In genomic region chr18:23284629-23285028, GRCh38 we compare ENCODE assay signal across 15 cellular contexts.
A peak's percentile ranks its signal among the peaks of the same experiment; 100 is the strongest.
DNase-seq lines count a peak whose midpoint lies in the region; ATAC-seq and TF ChIP-seq lines count a peak whose summit lies in the region.
"Had no signal": no experiment of that assay in that cellular context is flagged by ENCODE, and none has a peak within 500 bp of the region (broad histone marks: within the 10 kb centered on the region; RNA-seq: fewer than 3 reads in every experiment).

No MANE protein-coding gene starts in this region.

- TF ChIP-seq EP300 in sigmoid colon (IDR thresholded peaks at IDR 0.05): no peak

- H3K9ac ChIP-seq in HUES64 (ENCODE audit: low read depth, low read length) (peak overlapping the region; percentile 62), mammary epithelial cell (ENCODE audit: insufficient read depth, low read length) (no peak overlapping the region)

- no peak for TF ChIP-seq POLR2A in sigmoid colon (IDR thresholded peaks at IDR 0.05)

- no peaks in the 10 kb centered on the region for H3K79me2 ChIP-seq in mammary epithelial cell (ENCODE audit: insufficient read depth, low read length)

- no peak for TF ChIP-seq CTCF in mammary epithelial cell (conservative IDR thresholded peaks at IDR 0.05 in 1 of 2, IDR thresholded peaks at IDR 0.05 in 1 of 2; ENCODE audit: extremely low read depth in 1 of 2, insufficient read depth in 1 of 2, low read depth in 1 of 2, low read length in 2 of 2)
- TF ChIP-seq CTCF in sigmoid colon (IDR thresholded peaks at IDR 0.05): no peak

- H3K36me3 Mint-ChIP-seq in activated T-cell treated with anti-CD3 and anti-CD28 coated beads, Interleukin-2, amount 50 U/mL, for 4 hours (ENCODE audit: insufficient read depth): no peaks in the 10 kb centered on the region
- peaks cover 5 to 7% of the 10 kb centered on the region in 2 donors for H3K36me3 Mint-ChIP-seq in stimulated activated naive B cell treated with anti-CD40 and anti-IgM and Interleukin-4, amounts not matched to agents 10 μg/mL and 1 μg/mL and 100 μg/mL, for 72 hours
- H3K36me3 Mint-ChIP-seq: memory B cell had no signal

- H3K4me3 ChIP-seq in HUES64 (ENCODE audit: low read length) (no peak overlapping the region), mammary epithelial cell (replicated peaks in 1 of 3; ENCODE audit: insufficient read depth in 1 of 3, low read depth in 2 of 3, low read length in 3 of 3) (no peak overlapping the region), sigmoid colon (no peak overlapping the region)
- H3K4me3 ChIP-seq: Peyer's patch had no signal

- ATAC-seq in activated T-cell treated with anti-CD3 and anti-CD28 coated beads, Interleukin-2, amount 50 U/mL, for 4 hours: peak; percentile 16 to 30
- peak in 1 of 2 donors; percentile 7 for ATAC-seq in stimulated activated naive B cell treated with anti-CD40 and anti-IgM and Interleukin-4, amounts not matched to agents 10 μg/mL and 1 μg/mL and 100 μg/mL, for 72 hours (replicated peaks)

- peaks cover 29% of the 10 kb centered on the region for H3K4me1 ChIP-seq in HUES64 (ENCODE audit: insufficient read depth, low read length)
- H3K4me1 ChIP-seq in mammary epithelial cell (ENCODE audit: insufficient read depth, low read length): peaks cover 33% of the 10 kb centered on the region
- H3K4me1 ChIP-seq in sigmoid colon: no peaks in the 10 kb centered on the region
- H3K4me1 ChIP-seq: Peyer's patch had no signal

- H3K36me3 ChIP-seq in HUES64 (ENCODE audit: insufficient read depth, low read length): no peaks in the 10 kb centered on the region
- H3K36me3 ChIP-seq in mammary epithelial cell (ENCODE audit: insufficient read depth, low read length): no peaks in the 10 kb centered on the region
- no peaks in the 10 kb centered on the region for H3K36me3 ChIP-seq in sigmoid colon
- H3K36me3 ChIP-seq: Peyer's patch had no signal

- peak overlapping the region; percentile 45 for H3K27ac Mint-ChIP-seq in stimulated activated naive B cell treated with anti-CD40 and anti-IgM and Interleukin-4, amounts not matched to agents 10 μg/mL and 1 μg/mL and 100 μg/mL, for 72 hours
- H3K27ac Mint-ChIP-seq: memory B cell, type B pancreatic cell had no signal

- no peaks in the 10 kb centered on the region for H3K9me3 Mint-ChIP-seq in activated T-cell treated with anti-CD3 and anti-CD28 coated beads, Interleukin-2, amount 50 U/mL, for 4 hours
- no peaks in the 10 kb centered on the region for H3K9me3 Mint-ChIP-seq in stimulated activated naive B cell treated with anti-CD40 and anti-IgM and Interleukin-4, amounts not matched to agents 10 μg/mL and 1 μg/mL and 100 μg/mL, for 72 hours
- H3K9me3 Mint-ChIP-seq: memory B cell, type B pancreatic cell had no signal

- H3K4me1 Mint-ChIP-seq in activated T-cell treated with anti-CD3 and anti-CD28 coated beads, Interleukin-2, amount 50 U/mL, for 4 hours (ENCODE audit: low read depth): peaks cover 11% of the 10 kb centered on the region
- peaks cover 12 to 17% of the 10 kb centered on the region in 2 donors for H3K4me1 Mint-ChIP-seq in stimulated activated naive B cell treated with anti-CD40 and anti-IgM and Interleukin-4, amounts not matched to agents 10 μg/mL and 1 μg/mL and 100 μg/mL, for 72 hours
- H3K4me1 Mint-ChIP-seq: memory B cell had no signal

- peak overlapping the region; percentile 96 for H3K27ac ChIP-seq in HUES64 (ENCODE audit: low read depth, low read length)
- H3K27ac ChIP-seq in mammary epithelial cell (ENCODE audit: insufficient read depth, low read depth, low read length): peak overlapping the region; percentile 58
- H3K27ac ChIP-seq in sigmoid colon: no peak overlapping the region
- H3K27ac ChIP-seq: Peyer's patch had no signal

- no peaks in the 10 kb centered on the region for H3K27me3 Mint-ChIP-seq in activated T-cell treated with anti-CD3 and anti-CD28 coated beads, Interleukin-2, amount 50 U/mL, for 4 hours (ENCODE audit: low read depth)
- no peaks in the 10 kb centered on the region for H3K27me3 Mint-ChIP-seq in stimulated activated naive B cell treated with anti-CD40 and anti-IgM and Interleukin-4, amounts not matched to agents 10 μg/mL and 1 μg/mL and 100 μg/mL, for 72 hours
- H3K27me3 Mint-ChIP-seq: type B pancreatic cell had no signal

- no peaks in the 10 kb centered on the region for H4K20me1 ChIP-seq in mammary epithelial cell (ENCODE audit: insufficient read depth, low read length)

- no peak for DNase-seq in activated T-cell treated with anti-CD3 and anti-CD28 coated beads, Interleukin-2, amount 50 U/mL, for 4 hours
- DNase-seq in activated T-cell treated with anti-CD3 and anti-CD28 coated beads, Interleukin-2, amount 50 U/mL, for 1 hour: no peak
- peak; percentile 50 for DNase-seq in mammary epithelial cell
- no peak for DNase-seq in stimulated activated naive B cell treated with anti-CD40 and anti-IgM and Interleukin-4, amounts not matched to agents 10 μg/mL and 1 μg/mL and 100 μg/mL, for 72 hours
- no peak for DNase-seq in sigmoid colon
- no peak for DNase-seq in EL
- DNase-seq in KBM-7: no peak
- DNase-seq: activated CD8-positive, alpha-beta memory T cell treated with anti-CD3 and anti-CD28 coated beads for 24 hours; DMS 273 treated with DMSO at 0.1 percent for 48 hours; NCI-H1436; NCI-H446 treated with DMSO at 0.1 percent for 48 hours had no signal

- WGBS in HUES64: 64% methylated on average over 2 of the region's 2 CpGs
- WGBS in mammary epithelial cell (ENCODE audit: low coverage, missing lambda C conversion rate): 82% methylated on average over 2 of the region's 2 CpGs
- WGBS in sigmoid colon, 2 donors: 94% methylated on average over 2 of the region's 2 CpGs

- H3K9me3 ChIP-seq in HUES64 (ENCODE audit: insufficient read depth, low read depth, low read length): no peaks in the 10 kb centered on the region
- H3K9me3 ChIP-seq in mammary epithelial cell (replicated peaks; ENCODE audit: insufficient read depth, low read length): no peaks in the 10 kb centered on the region
- no peaks in the 10 kb centered on the region for H3K9me3 ChIP-seq in sigmoid colon
- H3K9me3 ChIP-seq: Peyer's patch had no signal

- intact Hi-C loops in mammary epithelial cell (cut with micrococcal nuclease) (loop anchor here (5.0 to 10.0 kb wide), 2 partner anchors 90 to 147 kb away; partner anchors contain the start of gene CABLES1), sigmoid colon (cut with DNase I) (no loop called here)

- no peak overlapping the region for H3K4me3 Mint-ChIP-seq in activated T-cell treated with anti-CD3 and anti-CD28 coated beads, Interleukin-2, amount 50 U/mL, for 4 hours
- no peak overlapping the region for H3K4me3 Mint-ChIP-seq in stimulated activated naive B cell treated with anti-CD40 and anti-IgM and Interleukin-4, amounts not matched to agents 10 μg/mL and 1 μg/mL and 100 μg/mL, for 72 hours
- H3K4me3 Mint-ChIP-seq: memory B cell, type B pancreatic cell had no signal

- H2AFZ ChIP-seq in mammary epithelial cell (ENCODE audit: low read depth, low read length): no peak overlapping the region

- no peaks in the 10 kb centered on the region for H3K27me3 ChIP-seq in HUES64 (ENCODE audit: insufficient read depth, low read length)
- no peaks in the 10 kb centered on the region for H3K27me3 ChIP-seq in mammary epithelial cell (ENCODE audit: insufficient read depth, low read length)
- no peaks in the 10 kb centered on the region for H3K27me3 ChIP-seq in sigmoid colon
- H3K27me3 ChIP-seq: Peyer's patch had no signal

- dilution Hi-C loops in mammary epithelial cell (cut with HindIII; ENCODE audit: low sequenced_read_pairs): loop anchor here (5.0 kb wide), 1 partner anchor 98 kb away; no protein-coding TSS in a partner anchor

- no TSS peak for BruUV-seq in mammary epithelial cell (replicated peaks; lab: Mats Ljungman, UMichigan)

- CTCF ChIA-PET in mammary epithelial cell (lab: Charles Lee; ENCODE audit: low non-redundant PET): no interaction called here

- H3K4me2 ChIP-seq in mammary epithelial cell (ENCODE audit: insufficient read depth, low read depth, low read length): peak overlapping the region; percentile 39

- in situ Hi-C loops in mammary epithelial cell (cut with MboI; ENCODE audit: low sequenced_read_pairs in 2 of 2): no loop called here
- in situ Hi-C loops in KBM-7 (cut with MboI; ENCODE audit: low pct_unique_long_range_greater_than_20kb, low sequenced_read_pairs): no loop called here

Comparison
In these comparisons a context has a peak if more than half of its experiments do, and no peak if none do; other contexts are left out.
1. H3K27ac ChIP-seq: peak in HUES64 (single experiment) and mammary epithelial cell (single experiment); none in sigmoid colon (0 of 4).